In genomic region chrX:103585421-103586313, GRCh38 we compare ENCODE assay signal across 8 cellular contexts. TPM values are rescaled to one million over a fixed set of nuclear protein-coding genes. Genes with fewer than 3 reads are reported as not detected.
DNase-seq lines count a peak whose midpoint lies in the region; ATAC-seq and TF ChIP-seq lines count a peak whose summit lies in the region.

Gene TCEAL4 (plus strand): TSS chrX:103585515. CDS start chrX:103586676, 1,161 bp downstream.

- in situ Hi-C loops in KBM-7 (cut with MboI; ENCODE audit: low pct_unique_long_range_greater_than_20kb, low sequenced_read_pairs) = no loop called here

- H3K27ac ChIP-seq in DOHH2 (ENCODE audit: low read depth, low read length) (no peak within 1 kb of the TSS), caudate nucleus (ENCODE audit: low read depth, low read length) (peak within 1 kb of the TSS; percentile 83)

- no peaks in the 10 kb centered on the region for H3K9me2 ChIP-seq in DOHH2 (replicated peaks; ENCODE audit: control insufficient read depth, low read length)

- H3K4me1 ChIP-seq in DOHH2 (ENCODE audit: control insufficient read depth, low read length) = no peaks in the 10 kb centered on the region
- peaks cover 16% of the 10 kb centered on the region for H3K4me1 ChIP-seq in skeletal muscle satellite cell (ENCODE audit: control insufficient read depth, insufficient read depth, low read length)

- DNase-seq in KBM-7 = peak; percentile 39
- peak in 3 of 5 donors; percentile 6 to 17 (median 16) for DNase-seq in T-helper 1 cell
- DNase-seq in caudate nucleus (lab: John Stamatoyannopoulos, UW) = peak in 58 of 61 donors; percentile 1 to 72 (median 34)
- DNase-seq in iris pigment epithelial cell (ENCODE audit: low read depth) = peak; percentile 15
- DNase-seq in GM19240 (ENCODE audit: insufficient read length, low spot score) = no peak

- H3K9me3 ChIP-seq in DOHH2 (ENCODE audit: control insufficient read depth, insufficient read depth, low read length) = no peaks in the 10 kb centered on the region
- no peaks in the 10 kb centered on the region for H3K9me3 ChIP-seq in skeletal muscle satellite cell (replicated peaks; ENCODE audit: low read length)

- H3K4me3 ChIP-seq in DOHH2 (ENCODE audit: low read length) (peak within 1 kb of the TSS; percentile 78), skeletal muscle satellite cell (ENCODE audit: low read length) (peak within 1 kb of the TSS; percentile 77)

- ATAC-seq in GM21526 (IDR thresholded peaks at IDR 0.05; ENCODE audit: low FRiP score, unreplicated experiment) = peak; percentile 75

- H4K20me1 ChIP-seq in DOHH2 (ENCODE audit: control insufficient read depth, insufficient read depth, low read depth, low read length) = no peaks in the 10 kb centered on the region

- H3K79me2 ChIP-seq in DOHH2 (ENCODE audit: control insufficient read depth, low read length) = no peaks in the 10 kb centered on the region

- no peaks in the 10 kb centered on the region for H3K27me3 ChIP-seq in DOHH2 (ENCODE audit: control insufficient read depth, low read length)
- H3K27me3 ChIP-seq in skeletal muscle satellite cell (ENCODE audit: control insufficient read depth, insufficient read depth, low read length) = no peaks in the 10 kb centered on the region

- no peaks in the 10 kb centered on the region for H3F3A ChIP-seq in DOHH2 (ENCODE audit: control insufficient read depth, insufficient read depth)

- H3K4me2 ChIP-seq in DOHH2 (ENCODE audit: low read length) (peak within 1 kb of the TSS; percentile 61), skeletal muscle satellite cell (ENCODE audit: low read length) (peak within 1 kb of the TSS; percentile 78)

- no peaks in the 10 kb centered on the region for H3K36me3 ChIP-seq in DOHH2 (ENCODE audit: control insufficient read depth, low read length)
- peaks cover 21% of the 10 kb centered on the region for H3K36me3 ChIP-seq in skeletal muscle satellite cell (ENCODE audit: insufficient read depth, low read length)

- peak within 1 kb of the TSS; percentile 92 for H3K9ac ChIP-seq in skeletal muscle satellite cell (ENCODE audit: low read depth, low read length)

- TF ChIP-seq CTCF in DOHH2 (IDR thresholded peaks at IDR 0.05; ENCODE audit: low read depth, low read length, poor library complexity, severe bottlenecking) = no peak

RNA-seq across cellular contexts. Expression of gene TCEAL4, which starts in this region (rescaled TPM):
- 24.7 and 33.2 TPM in 2 replicates for total RNA-seq in skeletal muscle satellite cell (2012; rRNA removed)
